Comparison of ENCODE assay signal across 10 cellular contexts in the genomic region with DNA sequence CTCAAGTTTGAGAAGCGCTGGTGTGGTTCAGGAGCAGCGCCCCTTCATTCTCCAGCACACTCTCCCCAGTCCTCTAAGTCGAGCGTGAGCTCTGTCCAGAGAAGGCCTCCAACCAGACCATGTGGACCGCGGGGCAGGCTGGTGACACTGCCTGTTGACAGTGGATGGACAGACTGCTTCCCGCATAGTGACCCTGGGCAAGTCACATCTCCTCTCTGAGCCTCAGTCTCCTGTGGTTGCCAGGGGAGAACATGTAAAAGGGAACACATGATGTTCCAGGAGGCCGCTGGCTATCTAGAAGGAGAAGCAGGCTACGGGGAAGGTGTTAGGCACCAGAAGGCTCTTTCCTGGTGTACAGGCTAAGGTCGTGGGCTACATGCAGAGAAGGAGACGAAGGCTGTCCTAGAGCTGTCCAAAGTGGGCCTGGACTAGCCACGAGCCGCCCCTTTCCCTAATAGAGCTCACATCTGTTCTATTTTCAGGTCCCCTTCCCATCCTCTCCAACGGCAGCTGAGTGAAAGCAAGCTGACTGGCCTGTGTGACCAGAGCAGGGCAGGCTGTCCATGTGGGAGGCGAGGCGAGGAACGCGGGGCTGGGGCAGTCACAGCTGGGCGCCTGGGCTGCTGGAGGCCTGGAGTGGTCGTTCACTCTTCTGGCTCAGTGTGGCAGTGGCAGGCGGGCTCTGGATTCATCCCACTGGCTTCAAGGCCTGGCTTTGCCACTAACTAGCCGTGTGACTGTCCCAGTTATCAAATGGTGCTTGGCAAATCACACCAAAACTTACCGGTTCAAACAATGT. TPM values are rescaled to one million over a fixed set of nuclear protein-coding genes. Genes with fewer than 3 reads are reported as not detected.
DNase-seq lines count a peak whose midpoint lies in the region; ATAC-seq and TF ChIP-seq lines count a peak whose summit lies in the region.
"Had no signal": no experiment of that assay in that cellular context is flagged by ENCODE, and none has a peak within 500 bp of the region (broad histone marks: within the 10 kb centered on the region; RNA-seq: fewer than 3 reads in every experiment).

No MANE protein-coding gene starts in this region.

- H3K9ac ChIP-seq in HCT116 (ENCODE audit: low read length), result no peak overlapping the region

- DNase-seq in HCT116 (ENCODE audit: low read depth, low spot score) (no peak), right cardiac atrium (no peak), HPDE6-E6E7 (ENCODE audit: extremely low spot score) (no peak), DMS53 treated with DMSO at 0.1 percent for 48 hours (lab: John Stamatoyannopoulos, UW; ENCODE audit: unreplicated experiment) (no peak), erythroblast (lab: John Stamatoyannopoulos, UW) (no peak)
- DNase-seq in activated CD4-positive, alpha-beta memory T cell treated with anti-CD3 and anti-CD28 coated beads, Interleukin-2, amount 10 ng/mL, durations not matched to agents 7 days and 5 days, result peak; percentile 10
- no peak for DNase-seq in stimulated activated effector memory CD8-positive, alpha-beta T cell treated with anti-CD3 and anti-CD28 coated beads, Interleukin-12 subunit alpha, Interleukin-12 subunit beta, amount 100 ng/mL, for 72 hours (ENCODE audit: low spot score in 2 of 2)
- DNase-seq: effector CD4-positive, alpha-beta T cell; GDM1 had no signal

- no peaks in the 10 kb centered on the region for H3K79me2 ChIP-seq in HCT116 (ENCODE audit: insufficient read depth, low read length)

- no peak overlapping the region for H2AFZ ChIP-seq in HCT116 (ENCODE audit: low read depth, low read length, poor library complexity, severe bottlenecking)

- H3K4me1 Mint-ChIP-seq in activated CD4-positive, alpha-beta memory T cell treated with anti-CD3 and anti-CD28 coated beads, Interleukin-2, amount 10 ng/mL, durations not matched to agents 7 days and 5 days, result peaks cover 73% of the 10 kb centered on the region
- H3K4me1 Mint-ChIP-seq in stimulated activated effector memory CD8-positive, alpha-beta T cell treated with anti-CD3 and anti-CD28 coated beads, Interleukin-12 subunit alpha, Interleukin-12 subunit beta, amount 100 ng/mL, for 72 hours, result peaks cover 64% of the 10 kb centered on the region

- H3K36me3 ChIP-seq in HCT116 (ENCODE audit: control insufficient read depth in 1 of 2, insufficient read depth in 2 of 2, low read length in 2 of 2), result no peaks in the 10 kb centered on the region

- RAD21 ChIA-PET in HCT116 (lab: Charles Lee; ENCODE audit: low non-redundant PET in 1 of 2, low total read pairs in 2 of 2, uncharacterized antibody in 2 of 2, unreplicated experiment in 2 of 2), result no interaction called here

- no peaks in the 10 kb centered on the region for H4K20me1 ChIP-seq in HCT116 (ENCODE audit: insufficient read depth)

- H3K27me3 ChIP-seq in HCT116 (ENCODE audit: insufficient read depth, low read length) (no peaks in the 10 kb centered on the region), right cardiac atrium (ENCODE audit: control insufficient read depth, insufficient read depth) (no peaks in the 10 kb centered on the region)

- H3K4me1 ChIP-seq in HCT116 (ENCODE audit: control insufficient read depth in 1 of 2, insufficient read depth in 2 of 2, low read length in 2 of 2), result peaks cover 23 to 26% of the 10 kb centered on the region in 2 experiments
- peaks cover 3% of the 10 kb centered on the region for H3K4me1 ChIP-seq in right cardiac atrium (ENCODE audit: control insufficient read depth, insufficient read depth, low read length)

- TF ChIP-seq CTCF in HCT116 (IDR thresholded peaks at IDR 0.05 in 2 of 3, conservative IDR thresholded peaks at IDR 0.05 in 1 of 3; ENCODE audit: borderline replicate concordance in 1 of 3, insufficient read depth in 1 of 3, low read depth in 2 of 3, low read length in 2 of 3), result no peak

- no peaks in the 10 kb centered on the region for H3K9me3 Mint-ChIP-seq in activated CD4-positive, alpha-beta memory T cell treated with anti-CD3 and anti-CD28 coated beads, Interleukin-2, amount 10 ng/mL, durations not matched to agents 7 days and 5 days
- H3K9me3 Mint-ChIP-seq in stimulated activated effector memory CD8-positive, alpha-beta T cell treated with anti-CD3 and anti-CD28 coated beads, Interleukin-12 subunit alpha, Interleukin-12 subunit beta, amount 100 ng/mL, for 72 hours, result no peaks in the 10 kb centered on the region

- H3K9me3 ChIP-seq in HCT116 (ENCODE audit: control insufficient read depth in 1 of 2, insufficient read depth in 1 of 2, low read depth in 1 of 2, low read length in 2 of 2) (no peaks in the 10 kb centered on the region), right cardiac atrium (ENCODE audit: control insufficient read depth, low read length) (no peaks in the 10 kb centered on the region)

- BruUV-seq in HCT116 (replicated peaks; lab: Mats Ljungman, UMichigan), result no TSS peak

- H3K27ac ChIP-seq in HCT116 (ENCODE audit: low read depth, low read length) (peak overlapping the region; percentile 27; the same call in 1 of the 2 replicates), right cardiac atrium (ENCODE audit: low read length) (peak overlapping the region; percentile 25)

- TF ChIP-seq RAD21 in HCT116 (IDR thresholded peaks at IDR 0.05; ENCODE audit: low read depth), result no peak

- ATAC-seq in HCT116 (peak; percentile 19), right cardiac atrium (no peak), HG02623 (IDR thresholded peaks at IDR 0.05; ENCODE audit: unreplicated experiment) (no peak)
- ATAC-seq in stimulated activated effector memory CD8-positive, alpha-beta T cell treated with anti-CD3 and anti-CD28 coated beads, Interleukin-12 subunit alpha, Interleukin-12 subunit beta, amount 100 ng/mL, for 72 hours, result no peak

- H3K4me2 ChIP-seq in HCT116 (ENCODE audit: low read length), result peak overlapping the region; percentile 56

- no peak overlapping the region for H3K4me3 ChIP-seq in HCT116 (replicated peaks in 1 of 2; ENCODE audit: low read depth in 1 of 2, low read length in 2 of 2)
- no peak overlapping the region for H3K4me3 ChIP-seq in right cardiac atrium (ENCODE audit: low read length)

- TF ChIP-seq POLR2A in HCT116 (IDR thresholded peaks at IDR 0.05; ENCODE audit: borderline replicate concordance, extremely low read depth, insufficient read depth, insufficient read length) (no peak), erythroblast (IDR thresholded peaks at IDR 0.05; ENCODE audit: low read length) (no peak)

- WGBS in right cardiac atrium, result 84% methylated on average over 23 of the region's 23 CpGs

- POLR2A ChIA-PET in HCT116 (lab: Charles Lee), result interaction anchor here (1.1 kb wide), 1 partner anchor 11 kb away, joined by 3 read pairs; a partner anchor contains a TSS
- POLR2A ChIA-PET in activated CD4-positive, alpha-beta memory T cell treated with anti-CD3 and anti-CD28 coated beads, Interleukin-2, amount 10 ng/mL, durations not matched to agents 7 days and 5 days (lab: Charles Lee), result interaction anchor here (0.6 to 2.5 kb wide), 4 partner anchors 15 to 183 kb away, joined by 3 to 8 read pairs (median 4); a partner anchor contains a TSS

- H3K9me2 ChIP-seq in HCT116 (ENCODE audit: insufficient read depth), result no peaks in the 10 kb centered on the region

- peaks cover 72% of the 10 kb centered on the region for H3K36me3 Mint-ChIP-seq in activated CD4-positive, alpha-beta memory T cell treated with anti-CD3 and anti-CD28 coated beads, Interleukin-2, amount 10 ng/mL, durations not matched to agents 7 days and 5 days (ENCODE audit: low read depth)
- peaks cover 31% of the 10 kb centered on the region for H3K36me3 Mint-ChIP-seq in stimulated activated effector memory CD8-positive, alpha-beta T cell treated with anti-CD3 and anti-CD28 coated beads, Interleukin-12 subunit alpha, Interleukin-12 subunit beta, amount 100 ng/mL, for 72 hours

- peak overlapping the region; percentile 26 for H3K4me3 Mint-ChIP-seq in activated CD4-positive, alpha-beta memory T cell treated with anti-CD3 and anti-CD28 coated beads, Interleukin-2, amount 10 ng/mL, durations not matched to agents 7 days and 5 days
- peak overlapping the region; percentile 78 for H3K4me3 Mint-ChIP-seq in stimulated activated effector memory CD8-positive, alpha-beta T cell treated with anti-CD3 and anti-CD28 coated beads, Interleukin-12 subunit alpha, Interleukin-12 subunit beta, amount 100 ng/mL, for 72 hours

- H3K27me3 Mint-ChIP-seq in activated CD4-positive, alpha-beta memory T cell treated with anti-CD3 and anti-CD28 coated beads, Interleukin-2, amount 10 ng/mL, durations not matched to agents 7 days and 5 days, result no peaks in the 10 kb centered on the region

- intact Hi-C loops in HCT116 (cut with micrococcal nuclease), result no loop called here
- intact Hi-C loops in right cardiac atrium (cut with DNase I), result loop anchor here in 2 of 4 donors (10.0 kb wide), 2 partner anchors 175 to 185 kb away; no protein-coding TSS in a partner anchor

- CTCF ChIA-PET in HCT116 (lab: Charles Lee), result no interaction called here
- CTCF ChIA-PET in activated CD4-positive, alpha-beta memory T cell treated with anti-CD3 and anti-CD28 coated beads, Interleukin-2, amount 10 ng/mL, durations not matched to agents 7 days and 5 days (lab: Charles Lee), result interaction anchor here (1.0 to 2.1 kb wide), 2 partner anchors 26 to 183 kb away, joined by 3 to 12 read pairs; a partner anchor contains a TSS

- peak overlapping the region; percentile 84 for H3K27ac Mint-ChIP-seq in activated CD4-positive, alpha-beta memory T cell treated with anti-CD3 and anti-CD28 coated beads, Interleukin-2, amount 10 ng/mL, durations not matched to agents 7 days and 5 days
- H3K27ac Mint-ChIP-seq in stimulated activated effector memory CD8-positive, alpha-beta T cell treated with anti-CD3 and anti-CD28 coated beads, Interleukin-12 subunit alpha, Interleukin-12 subunit beta, amount 100 ng/mL, for 72 hours, result peak overlapping the region; percentile 99

TF ChIP-seq in HCT116, 20 proteins besides CTCF, POLR2A, EP300 and RAD21:
- TF ChIP-seq SRF (IDR thresholded peaks at IDR 0.05; ENCODE audit: low read depth) (no peak), YY1 (IDR thresholded peaks at IDR 0.05; ENCODE audit: extremely low read depth, insufficient replicate concordance, low read depth, low read length) (no peak)
TF ChIP-seq in HCT116: peak in this region for 0.

RNA-seq across cellular contexts. Expression of a gene that starts 11.1 kb away (rescaled TPM):
- total RNA-seq in HCT116 (2021; ENCODE audit: unreplicated experiment) (11.0 TPM), right cardiac atrium (1 to 10 TPM; 3.4 to 5.8 (median 4.7) TPM)
- polyA plus RNA-seq in HCT116 (2012), result 18.3 and 23.5 TPM in 2 replicates
- total RNA-seq in activated CD4-positive, alpha-beta memory T cell treated with anti-CD3 and anti-CD28 coated beads, Interleukin-2, amount 10 ng/mL, durations not matched to agents 7 days and 5 days, result 100 to 1,000 TPM; 337 to 338 TPM
- polyA plus RNA-seq in right cardiac atrium, result 5.3 TPM

RNA-seq across cellular contexts. Expression of a gene that starts 28.8 kb away (rescaled TPM):
- total RNA-seq in HCT116 (2021; ENCODE audit: unreplicated experiment), result 36.2 TPM
- polyA plus RNA-seq in HCT116 (2012), result 24.9 and 27.7 TPM in 2 replicates
- 10 to 100 TPM; 32.7 to 33.5 TPM for total RNA-seq in activated CD4-positive, alpha-beta memory T cell treated with anti-CD3 and anti-CD28 coated beads, Interleukin-2, amount 10 ng/mL, durations not matched to agents 7 days and 5 days
- 1 to 10 TPM; 4.0 to 9.5 (median 6.9) TPM for total RNA-seq in right cardiac atrium
- 4.1 TPM for polyA plus RNA-seq in right cardiac atrium

Comparison
In these comparisons a context has a peak if more than half of its experiments do, and no peak if none do; other contexts are left out.
1. RNA of a gene that starts 11.1 kb away (total RNA-seq): 337 to 338 TPM in activated CD4-positive, alpha-beta memory T cell treated with anti-CD3 and anti-CD28 coated beads, Interleukin-2, amount 10 ng/mL, durations not matched to agents 7 days and 5 days; 11.0 TPM in HCT116 (single experiment) and 3.4 to 5.8 TPM in right cardiac atrium; every median in the first group is over 10 times any median in the second.